ENCODE assay signal across 2 cellular contexts in the genomic region with DNA sequence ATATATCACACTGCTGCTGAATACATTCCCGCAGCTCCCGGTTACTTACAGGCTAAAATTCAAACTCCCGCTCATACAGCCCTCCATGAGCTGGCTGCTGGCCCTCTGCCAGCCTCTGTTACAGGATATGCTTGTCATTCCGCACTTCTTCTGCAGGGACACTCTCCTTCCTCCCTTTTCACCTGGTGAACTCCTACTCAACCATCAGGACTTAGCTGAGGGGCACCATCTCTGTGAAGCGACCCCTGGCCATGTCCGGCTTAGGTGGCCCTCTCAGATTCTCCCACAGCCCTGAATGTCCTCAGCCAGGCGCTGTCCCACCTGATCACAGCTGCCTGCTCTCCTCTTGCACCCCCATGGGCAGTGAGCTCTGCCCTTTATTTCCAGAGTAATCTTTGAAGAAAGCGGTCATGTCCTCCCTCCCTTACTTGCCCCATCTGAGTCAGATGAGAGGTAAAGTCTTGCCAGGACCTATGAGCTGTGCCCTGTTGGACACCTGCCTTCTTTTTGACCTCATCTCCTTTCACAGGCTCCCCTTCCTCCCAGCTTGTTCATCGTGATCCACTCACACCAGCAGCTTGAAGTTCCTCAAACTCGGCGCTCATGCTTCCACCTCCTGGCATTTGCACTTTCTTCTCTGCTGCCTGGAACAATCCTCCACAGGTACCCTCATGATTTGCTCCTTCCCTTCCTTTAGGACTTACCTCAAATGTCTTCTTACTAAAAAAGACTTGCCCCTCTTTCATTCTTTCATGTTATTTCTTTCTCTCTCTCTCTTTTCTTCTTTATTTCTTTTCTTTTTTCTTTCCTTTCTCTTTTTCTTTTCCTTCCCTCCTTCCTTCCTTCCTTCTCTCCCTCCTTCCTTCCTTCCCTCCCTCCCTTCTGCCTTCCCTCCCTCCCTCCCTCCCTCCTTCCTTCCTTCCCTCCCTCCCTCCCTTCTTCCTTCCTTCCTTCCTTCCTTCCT.
TF ChIP-seq lines count a peak whose summit lies in the region.

No MANE protein-coding gene starts in this region.

TF ChIP-seq in IMR-90, 13 proteins besides CTCF, POLR2A, EP300 and RAD21:
- TF ChIP-seq MXI1 (IDR thresholded peaks at IDR 0.05; ENCODE audit: borderline replicate concordance, low read depth, low read length) (no peak), BHLHE40 (IDR thresholded peaks at IDR 0.05; ENCODE audit: low read depth, low read length) (no peak), SMC3 (IDR thresholded peaks at IDR 0.05; ENCODE audit: low read depth, low read length) (no peak), FOS (IDR thresholded peaks at IDR 0.05; ENCODE audit: low read depth, low read length) (no peak), CEBPB (IDR thresholded peaks at IDR 0.05; ENCODE audit: low read depth, low read length) (no peak), MAZ (IDR thresholded peaks at IDR 0.05; ENCODE audit: borderline replicate concordance, low read depth, low read length) (no peak), RFX5 (IDR thresholded peaks at IDR 0.05; ENCODE audit: low read depth, low read length) (no peak), MAFK (IDR thresholded peaks at IDR 0.05; ENCODE audit: low read depth, low read length) (no peak), NFE2L2 (IDR thresholded peaks at IDR 0.05; ENCODE audit: low read depth, low read length) (no peak), CHD1 (IDR thresholded peaks at IDR 0.05; ENCODE audit: low read depth, low read length) (no peak), RCOR1 (IDR thresholded peaks at IDR 0.05; ENCODE audit: insufficient replicate concordance, low read length) (no peak)
- TF ChIP-seq, protein P1, sequence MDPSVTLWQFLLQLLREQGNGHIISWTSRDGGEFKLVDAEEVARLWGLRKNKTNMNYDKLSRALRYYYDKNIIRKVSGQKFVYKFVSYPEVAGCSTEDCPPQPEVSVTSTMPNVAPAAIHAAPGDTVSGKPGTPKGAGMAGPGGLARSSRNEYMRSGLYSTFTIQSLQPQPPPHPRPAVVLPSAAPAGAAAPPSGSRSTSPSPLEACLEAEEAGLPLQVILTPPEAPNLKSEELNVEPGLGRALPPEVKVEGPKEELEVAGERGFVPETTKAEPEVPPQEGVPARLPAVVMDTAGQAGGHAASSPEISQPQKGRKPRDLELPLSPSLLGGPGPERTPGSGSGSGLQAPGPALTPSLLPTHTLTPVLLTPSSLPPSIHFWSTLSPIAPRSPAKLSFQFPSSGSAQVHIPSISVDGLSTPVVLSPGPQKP (IDR thresholded peaks at IDR 0.05; ENCODE audit: borderline replicate concordance, low read depth, low read length) = no peak
- TF ChIP-seq, protein P2, sequence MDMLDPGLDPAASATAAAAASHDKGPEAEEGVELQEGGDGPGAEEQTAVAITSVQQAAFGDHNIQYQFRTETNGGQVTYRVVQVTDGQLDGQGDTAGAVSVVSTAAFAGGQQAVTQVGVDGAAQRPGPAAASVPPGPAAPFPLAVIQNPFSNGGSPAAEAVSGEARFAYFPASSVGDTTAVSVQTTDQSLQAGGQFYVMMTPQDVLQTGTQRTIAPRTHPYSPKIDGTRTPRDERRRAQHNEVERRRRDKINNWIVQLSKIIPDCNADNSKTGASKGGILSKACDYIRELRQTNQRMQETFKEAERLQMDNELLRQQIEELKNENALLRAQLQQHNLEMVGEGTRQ (IDR thresholded peaks at IDR 0.05; ENCODE audit: low read depth, low read length) = no peak
TF ChIP-seq in IMR-90: peak in this region for 0.

TF ChIP-seq in SK-N-SH, 30 proteins besides CTCF, POLR2A, EP300 and RAD21:
- TF ChIP-seq TAF1 (IDR thresholded peaks at IDR 0.05; ENCODE audit: borderline replicate concordance, low read depth, low read length) (no peak), NFIC (IDR thresholded peaks at IDR 0.05; ENCODE audit: borderline replicate concordance) (peak; percentile 64)
